In genomic region chr6:33318426-33319073, GRCh38 we compare ENCODE assay signal across 8 cellular contexts. TPM values are rescaled to one million over a fixed set of nuclear protein-coding genes. Genes with fewer than 3 reads are reported as not detected.
DNase-seq lines count a peak whose midpoint lies in the region; ATAC-seq and TF ChIP-seq lines count a peak whose summit lies in the region.

No MANE protein-coding gene starts in this region.

- peaks cover 35% of the 10 kb centered on the region for H3K4me1 ChIP-seq in A673 (ENCODE audit: insufficient read depth, low read length, poor library complexity, severe bottlenecking)
- H3K4me1 ChIP-seq in naive thymus-derived CD4-positive, alpha-beta T cell (ENCODE audit: control insufficient read depth in 2 of 2, insufficient read depth in 2 of 2, low read length in 2 of 2): peaks cover 60 to 62% of the 10 kb centered on the region in 2 donors

- peaks cover 11 to 52% (median 46%) of the 10 kb centered on the region in 3 donors for H3K4me1 Mint-ChIP-seq in IgD-negative memory B cell
- peaks cover 80% of the 10 kb centered on the region for H3K4me1 Mint-ChIP-seq in chondrocyte (ENCODE audit: low read depth)
- H3K4me1 Mint-ChIP-seq in naive thymus-derived CD4-positive, alpha-beta T cell: peaks cover 56 to 92% (median 82%) of the 10 kb centered on the region in 7 donors

- H3K27me3 Mint-ChIP-seq in IgD-negative memory B cell (no peaks in the 10 kb centered on the region), chondrocyte (ENCODE audit: low read depth) (no peaks in the 10 kb centered on the region)
- peaks cover 0 to 4% (median 0%) of the 10 kb centered on the region in 5 donors for H3K27me3 Mint-ChIP-seq in naive thymus-derived CD4-positive, alpha-beta T cell

- DNase-seq in A673 (ENCODE audit: low spot score): no peak
- no peak for DNase-seq in chondrocyte (ENCODE audit: low spot score)
- no peak for DNase-seq in naive thymus-derived CD4-positive, alpha-beta T cell
- DNase-seq in AG08396 (ENCODE audit: low spot score): no peak
- DNase-seq in NCI-H82 treated with DMSO at 0.1 percent for 48 hours (lab: John Stamatoyannopoulos, UW; ENCODE audit: unreplicated experiment): no peak

- no peaks in the 10 kb centered on the region for H3K9me3 ChIP-seq in A673 (ENCODE audit: low read depth, low read length, poor library complexity, severe bottlenecking)
- no peaks in the 10 kb centered on the region for H3K9me3 ChIP-seq in naive thymus-derived CD4-positive, alpha-beta T cell (ENCODE audit: control insufficient read depth in 2 of 3, low read length in 3 of 3)

- CTCF ChIA-PET in A673 (lab: Charles Lee): interaction anchor here (0.6 to 1.6 kb wide), 3 partner anchors 19 to 66 kb away, joined by 4 to 22 read pairs (median 16); no protein-coding TSS in a partner anchor
- CTCF ChIA-PET in naive thymus-derived CD4-positive, alpha-beta T cell (lab: Charles Lee): interaction anchor here (0.6 to 1.8 kb wide), 7 partner anchors 20 to 114 kb away, joined by 3 to 8 read pairs (median 4); partner anchors contain the start of genes B3GALT4 and RGL2

- peak overlapping the region; percentile 97 to 100 (median 100) for H3K4me3 Mint-ChIP-seq in IgD-negative memory B cell
- peak overlapping the region; percentile 92 for H3K4me3 Mint-ChIP-seq in chondrocyte (ENCODE audit: unreplicated experiment)
- H3K4me3 Mint-ChIP-seq in naive thymus-derived CD4-positive, alpha-beta T cell: peak overlapping the region; percentile 81 to 100 (median 100)

- intact Hi-C loops in A673 (cut with micrococcal nuclease; ENCODE audit: unreplicated experiment): loop anchor here (5.0 to 10.0 kb wide), 2 partner anchors 74 to 96 kb away; partner anchors contain the start of genes CUTA, KIFC1 and PHF1
- intact Hi-C loops in naive thymus-derived CD4-positive, alpha-beta T cell (cut with micrococcal nuclease): loop anchor here (5.0 to 10.0 kb wide), 2 partner anchors 214 to 916 kb away; partner anchors contain the start of gene HMGA1 (in 1 of the 2)

- ATAC-seq in naive thymus-derived CD4-positive, alpha-beta T cell: no peak
- ATAC-seq in HG03469 (IDR thresholded peaks at IDR 0.05; ENCODE audit: unreplicated experiment) (no peak), HG02623 (IDR thresholded peaks at IDR 0.05; ENCODE audit: unreplicated experiment) (no peak)

- H3K27ac Mint-ChIP-seq in IgD-negative memory B cell (peak overlapping the region; percentile 98 to 99 (median 98)), chondrocyte (ENCODE audit: unreplicated experiment) (peak overlapping the region; percentile 98)
- peak overlapping the region; percentile 97 to 99 (median 98) for H3K27ac Mint-ChIP-seq in naive thymus-derived CD4-positive, alpha-beta T cell

- H3K9me3 Mint-ChIP-seq in IgD-negative memory B cell (no peaks in the 10 kb centered on the region), chondrocyte (ENCODE audit: low read depth) (no peaks in the 10 kb centered on the region)
- H3K9me3 Mint-ChIP-seq in naive thymus-derived CD4-positive, alpha-beta T cell: peaks cover 0 to 3% (median 0%) of the 10 kb centered on the region in 11 donors

- H3K4me3 ChIP-seq in A673 (ENCODE audit: low read depth, low read length, poor library complexity, severe bottlenecking): peak overlapping the region; percentile 55
- peak overlapping the region; percentile 97 for H3K4me3 ChIP-seq in naive thymus-derived CD4-positive, alpha-beta T cell (ENCODE audit: low read length)

- H3K27ac ChIP-seq in A673 (ENCODE audit: low read depth, low read length, poor library complexity, severe bottlenecking): peak overlapping the region; percentile 77
- H3K27ac ChIP-seq in naive thymus-derived CD4-positive, alpha-beta T cell (ENCODE audit: low read depth, low read length): peak overlapping the region; percentile 99

- H3K36me3 ChIP-seq in A673 (ENCODE audit: insufficient read depth, low read length, poor library complexity, severe bottlenecking): peaks cover 35% of the 10 kb centered on the region
- H3K36me3 ChIP-seq in naive thymus-derived CD4-positive, alpha-beta T cell (ENCODE audit: control insufficient read depth in 2 of 3, insufficient read depth in 3 of 3, low read length in 3 of 3): peaks cover 13 to 39% (median 22%) of the 10 kb centered on the region in 3 experiments

- peaks cover 6% of the 10 kb centered on the region for H3K36me3 Mint-ChIP-seq in IgD-negative memory B cell
- H3K36me3 Mint-ChIP-seq in chondrocyte (ENCODE audit: low read depth): peaks cover 19% of the 10 kb centered on the region
- H3K36me3 Mint-ChIP-seq in naive thymus-derived CD4-positive, alpha-beta T cell: peaks cover 8 to 44% (median 18%) of the 10 kb centered on the region in 5 donors

- POLR2A ChIA-PET in A673 (lab: Charles Lee; ENCODE audit: low non-redundant PET): interaction anchor here (0.7 kb wide), 1 partner anchor 26 kb away, joined by 5 read pairs; no protein-coding TSS in a partner anchor
- POLR2A ChIA-PET in naive thymus-derived CD4-positive, alpha-beta T cell (lab: Charles Lee): interaction anchor here (0.6 to 4.4 kb wide), 20 partner anchors 8 to 1480 kb away, joined by 3 to 37 read pairs (median 6); partner anchors contain the start of genes B3GALT4, CUTA, PFDN6 and RGL2

- TF ChIP-seq CTCF in A673 (conservative IDR thresholded peaks at IDR 0.05; ENCODE audit: low read depth, low read length) (no peak), chondrocyte (IDR thresholded peaks at IDR 0.05) (no peak)

- H3K27me3 ChIP-seq in A673 (replicated peaks; ENCODE audit: insufficient read depth, low read depth, low read length, poor library complexity): no peaks in the 10 kb centered on the region
- H3K27me3 ChIP-seq in naive thymus-derived CD4-positive, alpha-beta T cell (ENCODE audit: control insufficient read depth in 2 of 2, insufficient read depth in 2 of 2, low read length in 2 of 2): no peaks in the 10 kb centered on the region

- no TSS peak for BruUV-seq in A673 (replicated peaks; lab: Mats Ljungman, UMichigan)

RNA-seq across cellular contexts. Expression of gene ZBTB22, which starts 1.0 kb away (rescaled TPM):
- total RNA-seq in A673 (2021) (11.3 and 13.2 TPM in 2 replicates), chondrocyte (21.4 to 22.2 TPM (median 22.1 TPM) in 3 replicates)
- polyA plus RNA-seq in IgD-negative memory B cell: 14.8 TPM
- 10 to 100 TPM; 15.5 to 30.1 (median 20.5) TPM for total RNA-seq in naive thymus-derived CD4-positive, alpha-beta T cell
- 10 to 100 TPM; 15.6 TPM for polyA plus RNA-seq in naive thymus-derived CD4-positive, alpha-beta T cell

RNA-seq across cellular contexts. Expression of gene DAXX, which starts 4.2 kb away (rescaled TPM):
- total RNA-seq in A673 (2021) (87.1 and 90.1 TPM in 2 replicates), chondrocyte (26.3 to 27.1 TPM (median 26.4 TPM) in 3 replicates)
- polyA plus RNA-seq in IgD-negative memory B cell: 144 TPM
- total RNA-seq in naive thymus-derived CD4-positive, alpha-beta T cell: 10 to 100 TPM; 36.4 to 81.6 (median 79.6) TPM
- polyA plus RNA-seq in naive thymus-derived CD4-positive, alpha-beta T cell: 100 to 1,000 TPM in 1 of 2 donors, 10 to 100 TPM in 1; 69.4 to 133 TPM

RNA-seq across cellular contexts. Expression of gene TAPBP, which starts 4.7 kb away (rescaled TPM):
- total RNA-seq in A673 (2021): 83.2 and 87.8 TPM in 2 replicates
- polyA plus RNA-seq in IgD-negative memory B cell: 605 TPM
- total RNA-seq in chondrocyte: 86.2 to 102 TPM (median 88.1 TPM) in 3 replicates
- total RNA-seq in naive thymus-derived CD4-positive, alpha-beta T cell: 100 to 1,000 TPM; 196 to 386 (median 240) TPM
- 100 to 1,000 TPM; 296 to 334 TPM for polyA plus RNA-seq in naive thymus-derived CD4-positive, alpha-beta T cell

RNA-seq across cellular contexts. Expression of gene RGL2, which starts 19.8 kb away (rescaled TPM):
- total RNA-seq in A673 (2021) (48.8 and 50.4 TPM in 2 replicates), chondrocyte (39.2 to 54.5 TPM (median 50.5 TPM) in 3 replicates)
- polyA plus RNA-seq in IgD-negative memory B cell: 19.0 TPM
- 10 to 100 TPM; 45.7 to 76.8 (median 67.4) TPM for total RNA-seq in naive thymus-derived CD4-positive, alpha-beta T cell
- 10 to 100 TPM in 1 of 2 donors, 1 to 10 TPM in 1; 4.1 to 11.5 TPM for polyA plus RNA-seq in naive thymus-derived CD4-positive, alpha-beta T cell

RNA-seq across cellular contexts. Expression of gene PFDN6, which starts 29.1 kb away (rescaled TPM):
- 70.0 and 83.4 TPM in 2 replicates for total RNA-seq in A673 (2021)
- polyA plus RNA-seq in IgD-negative memory B cell: 49.3 TPM
- 25.3 to 35.5 TPM (median 27.8 TPM) in 3 replicates for total RNA-seq in chondrocyte
- 10 to 100 TPM; 14.6 to 73.2 (median 35.5) TPM for total RNA-seq in naive thymus-derived CD4-positive, alpha-beta T cell
- polyA plus RNA-seq in naive thymus-derived CD4-positive, alpha-beta T cell: 10 to 100 TPM; 26.5 to 36.3 TPM
